Comparison of ENCODE assay signal across 1 cellular context in genomic region chr17:79931517-79932309, GRCh38.
TF ChIP-seq lines count a peak whose summit lies in the region.

No MANE protein-coding gene starts in this region.

TF ChIP-seq in HepG2, 621 proteins besides CTCF, POLR2A, EP300 and RAD21 (continued from another document and continues in another):
- TF ChIP-seq ZNF569 (CRISPR knock-in tag; IDR thresholded peaks at IDR 0.05; ENCODE audit: borderline replicate concordance), result no peak
- no peak for TF ChIP-seq ZNF597 (CRISPR knock-in tag; IDR thresholded peaks at IDR 0.05)
- no peak; the same call in 1 of the 2 replicates for TF ChIP-seq GZF1 (CRISPR knock-in tag; IDR thresholded peaks at IDR 0.05)
- no peak for TF ChIP-seq SUZ12 (IDR thresholded peaks at IDR 0.05; ENCODE audit: low read depth, low read length)
- no peak for TF ChIP-seq SAFB2 (CRISPR knock-in tag; IDR thresholded peaks at IDR 0.05; ENCODE audit: borderline replicate concordance, low read depth)
- no peak for TF ChIP-seq RBM39 (IDR thresholded peaks at IDR 0.05; ENCODE audit: low read depth, low read length, poor library complexity, severe bottlenecking)
- TF ChIP-seq BRF2 (CRISPR knock-in tag; IDR thresholded peaks at IDR 0.05), result no peak
- TF ChIP-seq HOXD1 (CRISPR knock-in tag; IDR thresholded peaks at IDR 0.05), result 0 out of 2 replicates have a peak, but pooled peaks have one; percentile 45
- TF ChIP-seq FOXP4 (CRISPR knock-in tag; IDR thresholded peaks at IDR 0.05), result peak; percentile 59
- TF ChIP-seq REXO4 (CRISPR knock-in tag; IDR thresholded peaks at IDR 0.05; ENCODE audit: borderline replicate concordance), result no peak
- TF ChIP-seq GRHL1 (CRISPR knock-in tag; conservative IDR thresholded peaks at IDR 0.05), result no peak
- no peak for TF ChIP-seq ZNF674 (CRISPR knock-in tag; IDR thresholded peaks at IDR 0.05; ENCODE audit: low read depth)
- no peak for TF ChIP-seq CREB1 (IDR thresholded peaks at IDR 0.05)
- TF ChIP-seq CREB1 (CRISPR knock-in tag; IDR thresholded peaks at IDR 0.05), result no peak
- TF ChIP-seq ZBTB49 (CRISPR knock-in tag; IDR thresholded peaks at IDR 0.05; ENCODE audit: borderline replicate concordance), result no peak
- TF ChIP-seq MEF2D (CRISPR knock-in tag; IDR thresholded peaks at IDR 0.05), result 0 out of 2 replicates have a peak, but pooled peaks have one; percentile 24
- no peak for TF ChIP-seq ZFP1 (CRISPR knock-in tag; IDR thresholded peaks at IDR 0.05)
- TF ChIP-seq SMARCE1 (IDR thresholded peaks at IDR 0.05; ENCODE audit: borderline replicate concordance), result no peak
- TF ChIP-seq ZNF547 (CRISPR knock-in tag; IDR thresholded peaks at IDR 0.05), result no peak
- peak; percentile 28 for TF ChIP-seq HNRNPH1 (optimal IDR thresholded peaks at IDR 0.05; ENCODE audit: low read depth, low read length)
- TF ChIP-seq ZNF740 (CRISPR knock-in tag; IDR thresholded peaks at IDR 0.05), result no peak
- TF ChIP-seq CREB3 (CRISPR knock-in tag; IDR thresholded peaks at IDR 0.05), result no peak
- no peak for TF ChIP-seq ZNF557 (CRISPR knock-in tag; IDR thresholded peaks at IDR 0.05)
- TF ChIP-seq ZFYVE20 (CRISPR knock-in tag; IDR thresholded peaks at IDR 0.05; ENCODE audit: borderline replicate concordance, low read depth), result no peak
- 0 out of 2 replicates have a peak, but pooled peaks have one; percentile 15 for TF ChIP-seq GATA4 (IDR thresholded peaks at IDR 0.05; ENCODE audit: borderline replicate concordance, low read depth)
- TF ChIP-seq ZNF761 (CRISPR knock-in tag; conservative IDR thresholded peaks at IDR 0.05), result 0 out of 2 replicates have a peak, but pooled peaks have one; percentile 68
- TF ChIP-seq ELF3 (CRISPR knock-in tag; IDR thresholded peaks at IDR 0.05), result peak; percentile 33; the same call in 1 of the 2 replicates
- TF ChIP-seq ZNF577 (CRISPR knock-in tag; IDR thresholded peaks at IDR 0.05; ENCODE audit: borderline replicate concordance, low read depth), result no peak
- no peak for TF ChIP-seq SNAPC2 (CRISPR knock-in tag; IDR thresholded peaks at IDR 0.05)
- peak; percentile 95 for TF ChIP-seq ARNTL (CRISPR knock-in tag; IDR thresholded peaks at IDR 0.05)
- peak; percentile 50; the same call in 1 of the 2 replicates for TF ChIP-seq TFDP1 (CRISPR knock-in tag; IDR thresholded peaks at IDR 0.05; ENCODE audit: borderline replicate concordance)
- no peak for TF ChIP-seq GMEB2 (CRISPR knock-in tag; IDR thresholded peaks at IDR 0.05; ENCODE audit: low read depth)
- no peak; the same call in 1 of the 2 replicates for TF ChIP-seq YEATS2 (CRISPR knock-in tag; IDR thresholded peaks at IDR 0.05; ENCODE audit: borderline replicate concordance)
- no peak for TF ChIP-seq ZNF121 (CRISPR knock-in tag; IDR thresholded peaks at IDR 0.05)
- TF ChIP-seq NPAS2 (CRISPR knock-in tag; IDR thresholded peaks at IDR 0.05; ENCODE audit: borderline replicate concordance), result no peak
- TF ChIP-seq STAT5B (CRISPR knock-in tag; IDR thresholded peaks at IDR 0.05), result no peak
- TF ChIP-seq TFDP2 (CRISPR knock-in tag; IDR thresholded peaks at IDR 0.05), result 0 out of 2 replicates have a peak, but pooled peaks have one; percentile 26
- peak; percentile 63; the same call in 1 of the 2 replicates for TF ChIP-seq ETV5 (CRISPR knock-in tag; IDR thresholded peaks at IDR 0.05; ENCODE audit: borderline replicate concordance)
- TF ChIP-seq ZNF687 (CRISPR knock-in tag; IDR thresholded peaks at IDR 0.05), result peak; percentile 88
- 0 out of 2 replicates have a peak, but pooled peaks have one; percentile 39 for TF ChIP-seq ZNF256 (CRISPR knock-in tag; conservative IDR thresholded peaks at IDR 0.05)
- TF ChIP-seq BRCA1 (CRISPR knock-in tag; IDR thresholded peaks at IDR 0.05), result no peak
- 0 out of 2 replicates have a peak, but pooled peaks have one; percentile 16 for TF ChIP-seq ZFP90 (CRISPR knock-in tag; IDR thresholded peaks at IDR 0.05; ENCODE audit: borderline replicate concordance)
- TF ChIP-seq ARNT2 (CRISPR knock-in tag; IDR thresholded peaks at IDR 0.05; ENCODE audit: low read depth), result no peak
- TF ChIP-seq SOX6 (IDR thresholded peaks at IDR 0.05), result no peak
- TF ChIP-seq SOX6 (CRISPR knock-in tag; IDR thresholded peaks at IDR 0.05), result peak; percentile 89
- no peak for TF ChIP-seq ZNF20 (CRISPR knock-in tag; IDR thresholded peaks at IDR 0.05)
- TF ChIP-seq ZMYM4 (CRISPR knock-in tag; IDR thresholded peaks at IDR 0.05), result no peak
- TF ChIP-seq CENPT (CRISPR knock-in tag; IDR thresholded peaks at IDR 0.05; ENCODE audit: low read depth), result no peak
